ENCODE assay signal across 8 cellular contexts in the genomic region with DNA sequence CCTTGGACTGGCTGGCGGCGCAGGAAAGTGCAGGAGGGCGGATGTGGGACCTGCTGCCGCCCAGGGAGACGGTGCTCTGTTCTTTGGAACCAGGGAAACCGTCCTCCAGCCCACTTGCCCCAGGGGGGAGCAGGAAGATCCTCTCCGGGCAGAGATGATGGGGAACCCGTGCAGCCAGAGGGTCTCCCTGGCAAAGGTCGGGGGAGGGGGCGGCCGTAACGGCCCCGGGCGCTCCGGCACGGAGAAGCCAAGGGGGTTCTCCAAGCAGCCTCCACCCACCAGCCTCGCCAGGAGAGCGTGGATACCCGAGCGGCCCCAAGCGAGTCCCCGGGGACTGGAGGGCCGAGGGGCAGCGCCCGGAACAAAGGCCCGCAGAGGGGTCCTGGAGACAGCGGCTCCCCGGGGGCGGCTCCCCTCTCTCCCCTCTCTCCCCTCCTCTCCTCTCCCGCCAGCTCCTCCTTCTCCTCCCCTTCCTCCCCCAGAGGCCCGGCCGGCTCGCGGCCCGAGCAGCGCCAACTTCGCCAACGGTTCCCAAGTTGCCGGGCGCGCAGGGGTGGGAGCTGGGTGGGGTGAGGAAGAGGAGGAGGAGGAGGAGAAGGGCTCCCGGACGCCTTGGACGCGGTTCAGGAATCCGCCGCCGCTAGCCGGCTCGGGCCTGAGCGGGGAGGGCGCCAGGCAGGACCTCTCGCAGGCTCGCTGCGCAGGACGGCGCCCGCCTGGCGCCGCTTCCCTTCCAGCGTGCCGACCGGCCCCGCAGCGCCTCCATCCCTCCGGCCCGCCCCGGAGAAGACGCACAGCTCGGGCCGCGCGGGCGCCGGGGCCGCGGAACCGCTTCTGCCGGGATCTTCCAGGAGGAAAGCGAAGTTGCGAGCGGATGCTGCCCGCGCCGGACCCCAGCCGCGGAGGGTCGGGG. TPM values are rescaled to one million over a fixed set of nuclear protein-coding genes. Genes with fewer than 3 reads are reported as not detected.
A peak's percentile ranks its signal among the peaks of the same experiment; 100 is the strongest.
DNase-seq lines count a peak whose midpoint lies in the region; ATAC-seq and TF ChIP-seq lines count a peak whose summit lies in the region.

TSS of gene CHST3 (plus strand) at position 640 of the 913 bp plus-strand sequence. CDS start 41,448 bp downstream, outside the sequence.

- TF ChIP-seq CTCF in dorsolateral prefrontal cortex (IDR thresholded peaks at IDR 0.05 in 54 of 56, conservative IDR thresholded peaks at IDR 0.05 in 2 of 56; ENCODE audit: low read depth in 1 of 56, partially characterized antibody in 56 of 56) (peak in 10 of 56 donors; percentile 4 to 29 (median 14)), lower leg skin (IDR thresholded peaks at IDR 0.05) (no peak)

- H3K4me3 ChIP-seq in dorsolateral prefrontal cortex: peak within 1 kb of the TSS; percentile 49 to 92 (median 78)
- H3K4me3 ChIP-seq in lower leg skin (ENCODE audit: low read depth, poor library complexity, severe bottlenecking): peak within 1 kb of the TSS; percentile 78
- peak within 1 kb of the TSS; percentile 78 to 96 (median 85) for H3K4me3 ChIP-seq in subcutaneous abdominal adipose tissue (ENCODE audit: low read depth in 1 of 5, low read length in 5 of 5)

- H3K4me1 ChIP-seq in subcutaneous abdominal adipose tissue (ENCODE audit: control insufficient read depth in 5 of 5, insufficient read depth in 5 of 5, low read length in 5 of 5): peaks cover 8 to 53% (median 42%) of the 10 kb centered on the region in 5 donors

- no peak within 1 kb of the TSS for H3K27ac Mint-ChIP-seq in T-helper 2 cell treated with Interferon-gamma antibody and Interleukin-4, amounts not matched to agents 5 μg/mL and 100 μg/mL, for 36 hours

- H3K4me1 Mint-ChIP-seq in T-helper 2 cell treated with Interferon-gamma antibody and Interleukin-4, amounts not matched to agents 5 μg/mL and 100 μg/mL, for 36 hours (ENCODE audit: low read depth): peaks cover 4% of the 10 kb centered on the region

- DNase-seq in T-helper 2 cell treated with Interferon-gamma antibody and Interleukin-4, amounts not matched to agents 5 μg/mL and 100 μg/mL, for 36 hours (ENCODE audit: low spot score): no peak
- DNase-seq in T-helper 2 cell (no peak), RPMI7951 (ENCODE audit: low read depth) (peak; percentile 57), dorsolateral prefrontal cortex (peak in 5 of 10 donors; percentile 36 to 77 (median 73)), lower leg skin (ENCODE audit: low spot score in 2 of 2) (peak in 1 of 2 donors; percentile 91), GOT3 (lab: John Stamatoyannopoulos, UW) (no peak)

- H3K27me3 Mint-ChIP-seq in T-helper 2 cell treated with Interferon-gamma antibody and Interleukin-4, amounts not matched to agents 5 μg/mL and 100 μg/mL, for 36 hours (ENCODE audit: low read depth): peaks cover 56% of the 10 kb centered on the region

- H3K36me3 Mint-ChIP-seq in T-helper 2 cell treated with Interferon-gamma antibody and Interleukin-4, amounts not matched to agents 5 μg/mL and 100 μg/mL, for 36 hours (ENCODE audit: low read depth): no peaks in the 10 kb centered on the region

- H3K4me3 Mint-ChIP-seq in T-helper 2 cell treated with Interferon-gamma antibody and Interleukin-4, amounts not matched to agents 5 μg/mL and 100 μg/mL, for 36 hours: peak within 1 kb of the TSS; percentile 68

- H3K36me3 ChIP-seq in subcutaneous abdominal adipose tissue (ENCODE audit: control insufficient read depth in 5 of 5, insufficient read depth in 5 of 5, low read length in 5 of 5): peaks cover 0 to 2% (median under 1%) of the 10 kb centered on the region in 5 donors

- H3K9ac ChIP-seq in subcutaneous abdominal adipose tissue (ENCODE audit: low read length in 5 of 5): peak within 1 kb of the TSS; percentile 88 to 93 (median 89)

- TF ChIP-seq POLR2A in lower leg skin (IDR thresholded peaks at IDR 0.05): no peak

- ATAC-seq in GM19455 (IDR thresholded peaks at IDR 0.05; ENCODE audit: unreplicated experiment): no peak

- intact Hi-C loops in dorsolateral prefrontal cortex (cut with DNase I): loop anchor here (1.0 to 10.0 kb wide), 2 partner anchors 16 to 371 kb away; no protein-coding TSS in a partner anchor
- intact Hi-C loops in lower leg skin (cut with DNase I; ENCODE audit: low total_unique reads): no loop called here

- H3K9me3 Mint-ChIP-seq in T-helper 2 cell treated with Interferon-gamma antibody and Interleukin-4, amounts not matched to agents 5 μg/mL and 100 μg/mL, for 36 hours: no peaks in the 10 kb centered on the region

- WGBS in lower leg skin, 2 donors: 6 to 8% methylated on average over 18 to 44 of the region's 88 CpGs

- H3K27ac ChIP-seq in dorsolateral prefrontal cortex (peak within 1 kb of the TSS; percentile 72 to 100 (median 97)), subcutaneous abdominal adipose tissue (ENCODE audit: low read depth, low read length) (peak within 1 kb of the TSS; percentile 95)

- no peaks in the 10 kb centered on the region for H3K9me3 ChIP-seq in subcutaneous abdominal adipose tissue (ENCODE audit: control insufficient read depth in 5 of 5, low read length in 5 of 5)

- H3K27me3 ChIP-seq in dorsolateral prefrontal cortex (peaks cover 0 to 12% (median 0%) of the 10 kb centered on the region in 45 donors), subcutaneous abdominal adipose tissue (ENCODE audit: control insufficient read depth in 5 of 5, insufficient read depth in 4 of 5, low read length in 5 of 5) (no peaks in the 10 kb centered on the region)

RNA-seq across cellular contexts. Expression of gene CHST3, which starts in this region (rescaled TPM):
- total RNA-seq in RPMI7951 (2014; rRNA removed; shearing (Covaris generic)): 9.4 and 14.5 TPM in 2 replicates
- total RNA-seq in dorsolateral prefrontal cortex (10 to 100 TPM in 108 of 120 experiments, 1 to 10 TPM in 12; 7.0 to 62.9 (median 19.6) TPM), lower leg skin (10 to 100 TPM; 15.7 to 33.0 (median 20.6) TPM)
